34 cellular contexts compared by ENCODE assay signal in the genomic region with DNA sequence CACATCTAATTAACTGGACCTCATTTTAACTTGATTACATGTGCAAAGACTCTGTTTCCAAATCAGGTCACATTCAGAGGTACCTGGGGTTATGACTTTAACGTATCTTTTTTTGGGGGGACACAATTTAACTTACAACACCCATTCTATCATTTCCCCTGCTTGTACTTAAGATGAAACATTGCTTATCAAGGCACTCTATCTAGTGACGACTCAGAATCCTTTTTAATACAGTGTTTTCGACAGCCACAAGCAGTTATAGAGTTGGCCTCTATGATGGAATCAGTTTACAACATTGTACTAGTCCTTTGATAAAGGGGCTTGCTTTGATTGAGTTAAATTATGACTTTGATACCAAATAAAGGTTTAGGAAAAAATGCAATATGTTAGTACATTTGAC.
"Had no signal": no experiment of that assay in that cellular context is flagged by ENCODE, and none has a peak within 500 bp of the region (broad histone marks: within the 10 kb centered on the region; RNA-seq: fewer than 3 reads in every experiment).

No MANE protein-coding gene starts in this region.

- H3K36me3 ChIP-seq: MG63 had no signal

- H3K4me2 ChIP-seq: KMS-11 had no signal

- H3K9me3 ChIP-seq: MG63 had no signal

- DNase-seq: Karpas-422, Kasumi-1, KG1, MG63, MM.1S, MV-4-11, NCI-H1048, NCI-H1092, NCI-H1092 treated with DMSO at 0.1 percent for 48 hours, NCI-H1105, NCI-H1105 treated with DMSO at 0.1 percent for 48 hours, NCI-H1417, NCI-H1417 treated with DMSO at 0.1 percent for 48 hours, NCI-H1436, NCI-H1436 treated with DMSO at 0.1 percent for 48 hours, NCI-H146, NCI-H1694, NCI-H1694 treated with DMSO at 0.1 percent for 48 hours, NCI-H187, NCI-H187 treated with DMSO at 0.1 percent for 48 hours, NCI-H1930, NCI-H2029, NCI-H2029 treated with DMSO at 0.1 percent for 48 hours, NCI-H2081, NCI-H2081 treated with DMSO at 0.1 percent for 48 hours, NCI-H2107, NCI-H2171, NCI-H2171 treated with DMSO at 0.1 percent for 48 hours, NCI-H2227 treated with DMSO at 0.1 percent for 48 hours, NCI-H226, NCI-H345, NCI-H446, NCI-H446 treated with DMSO at 0.1 percent for 48 hours had no signal

- H3K27me3 ChIP-seq: MG63 had no signal

- H3K9ac ChIP-seq: KMS-11 had no signal

- H3K27ac ChIP-seq: KMS-11 had no signal

- H3K4me3 ChIP-seq: MG63 had no signal
